In genomic region chr4:98955229-98955628, GRCh38 we compare ENCODE assay signal across 1 cellular context.
A peak's percentile ranks its signal among the peaks of the same experiment; 100 is the strongest.
TF ChIP-seq lines count a peak whose summit lies in the region.

No MANE protein-coding gene starts in this region.

TF ChIP-seq in HEK293, 187 proteins besides CTCF, POLR2A, EP300 and RAD21 (continued from another document):
- TF ChIP-seq ZNF518A (tag by site-specific recombination; conservative IDR thresholded peaks at IDR 0.05; ENCODE audit: low read depth) (peak; percentile 68; the same call in 1 of the 2 replicates), ZNF433 (tag by site-specific recombination; IDR thresholded peaks at IDR 0.05; ENCODE audit: low read depth) (peak; percentile 52; the same call in 1 of the 2 replicates), REST (tag by site-specific recombination; IDR thresholded peaks at IDR 0.05) (peak; percentile 21; the same call in 1 of the 2 replicates), ZNF747 (tag by site-specific recombination; IDR thresholded peaks at IDR 0.05) (no peak), ZBTB8A (tag by site-specific recombination; IDR thresholded peaks at IDR 0.05) (0 out of 2 replicates have a peak, but pooled peaks have one; percentile 22), BCL11B (tag by site-specific recombination; IDR thresholded peaks at IDR 0.05; ENCODE audit: low read depth) (no peak), ZNF350 (tag by site-specific recombination; IDR thresholded peaks at IDR 0.05) (no peak), ZNF175 (tag by site-specific recombination; IDR thresholded peaks at IDR 0.05) (no peak), IKZF3 (tag by site-specific recombination; IDR thresholded peaks at IDR 0.05) (no peak), ZNF140 (tag by site-specific recombination; IDR thresholded peaks at IDR 0.05) (peak; percentile 12; the same call in 1 of the 2 replicates), ZNF157 (tag by site-specific recombination; IDR thresholded peaks at IDR 0.05) (no peak), ZNF600 (tag by site-specific recombination; IDR thresholded peaks at IDR 0.05) (no peak), ZSCAN23 (tag by site-specific recombination; IDR thresholded peaks at IDR 0.05) (no peak), ZFP69B (tag by site-specific recombination; IDR thresholded peaks at IDR 0.05) (no peak), ZNF394 (tag by site-specific recombination; IDR thresholded peaks at IDR 0.05; ENCODE audit: borderline replicate concordance) (peak; percentile 31; the same call in 1 of the 2 replicates), PBX3 (CRISPR knock-in tag; IDR thresholded peaks at IDR 0.05) (no peak), ZBTB11 (tag by site-specific recombination; conservative IDR thresholded peaks at IDR 0.05; ENCODE audit: low read depth) (peak; percentile 54; the same call in 1 of the 2 replicates)
TF ChIP-seq in HEK293: peak in this region for 10.
